1 cellular context compared by ENCODE assay signal in genomic region chr16:59633996-59634579, GRCh38.
TF ChIP-seq lines count a peak whose summit lies in the region.

No MANE protein-coding gene starts in this region.

TF ChIP-seq in WTC11, 78 proteins besides CTCF, POLR2A, EP300 and RAD21:
- TF ChIP-seq, protein P1, sequence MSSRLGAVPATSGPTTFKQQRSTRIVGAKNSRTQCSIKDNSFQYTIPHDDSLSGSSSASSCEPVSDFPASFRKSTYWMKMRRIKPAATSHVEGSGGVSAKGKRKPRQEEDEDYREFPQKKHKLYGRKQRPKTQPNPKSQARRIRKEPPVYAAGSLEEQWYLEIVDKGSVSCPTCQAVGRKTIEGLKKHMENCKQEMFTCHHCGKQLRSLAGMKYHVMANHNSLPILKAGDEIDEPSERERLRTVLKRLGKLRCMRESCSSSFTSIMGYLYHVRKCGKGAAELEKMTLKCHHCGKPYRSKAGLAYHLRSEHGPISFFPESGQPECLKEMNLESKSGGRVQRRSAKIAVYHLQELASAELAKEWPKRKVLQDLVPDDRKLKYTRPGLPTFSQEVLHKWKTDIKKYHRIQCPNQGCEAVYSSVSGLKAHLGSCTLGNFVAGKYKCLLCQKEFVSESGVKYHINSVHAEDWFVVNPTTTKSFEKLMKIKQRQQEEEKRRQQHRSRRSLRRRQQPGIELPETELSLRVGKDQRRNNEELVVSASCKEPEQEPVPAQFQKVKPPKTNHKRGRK (CRISPR knock-in tag; IDR thresholded peaks at IDR 0.05; ENCODE audit: borderline replicate concordance) = no peak
- TF ChIP-seq KAT7 (CRISPR knock-in tag; IDR thresholded peaks at IDR 0.05; ENCODE audit: borderline replicate concordance) = no peak
- no peak for TF ChIP-seq SOX15 (CRISPR knock-in tag; IDR thresholded peaks at IDR 0.05)
- TF ChIP-seq ATF6 (CRISPR knock-in tag; IDR thresholded peaks at IDR 0.05) = no peak
- TF ChIP-seq, protein P2, sequence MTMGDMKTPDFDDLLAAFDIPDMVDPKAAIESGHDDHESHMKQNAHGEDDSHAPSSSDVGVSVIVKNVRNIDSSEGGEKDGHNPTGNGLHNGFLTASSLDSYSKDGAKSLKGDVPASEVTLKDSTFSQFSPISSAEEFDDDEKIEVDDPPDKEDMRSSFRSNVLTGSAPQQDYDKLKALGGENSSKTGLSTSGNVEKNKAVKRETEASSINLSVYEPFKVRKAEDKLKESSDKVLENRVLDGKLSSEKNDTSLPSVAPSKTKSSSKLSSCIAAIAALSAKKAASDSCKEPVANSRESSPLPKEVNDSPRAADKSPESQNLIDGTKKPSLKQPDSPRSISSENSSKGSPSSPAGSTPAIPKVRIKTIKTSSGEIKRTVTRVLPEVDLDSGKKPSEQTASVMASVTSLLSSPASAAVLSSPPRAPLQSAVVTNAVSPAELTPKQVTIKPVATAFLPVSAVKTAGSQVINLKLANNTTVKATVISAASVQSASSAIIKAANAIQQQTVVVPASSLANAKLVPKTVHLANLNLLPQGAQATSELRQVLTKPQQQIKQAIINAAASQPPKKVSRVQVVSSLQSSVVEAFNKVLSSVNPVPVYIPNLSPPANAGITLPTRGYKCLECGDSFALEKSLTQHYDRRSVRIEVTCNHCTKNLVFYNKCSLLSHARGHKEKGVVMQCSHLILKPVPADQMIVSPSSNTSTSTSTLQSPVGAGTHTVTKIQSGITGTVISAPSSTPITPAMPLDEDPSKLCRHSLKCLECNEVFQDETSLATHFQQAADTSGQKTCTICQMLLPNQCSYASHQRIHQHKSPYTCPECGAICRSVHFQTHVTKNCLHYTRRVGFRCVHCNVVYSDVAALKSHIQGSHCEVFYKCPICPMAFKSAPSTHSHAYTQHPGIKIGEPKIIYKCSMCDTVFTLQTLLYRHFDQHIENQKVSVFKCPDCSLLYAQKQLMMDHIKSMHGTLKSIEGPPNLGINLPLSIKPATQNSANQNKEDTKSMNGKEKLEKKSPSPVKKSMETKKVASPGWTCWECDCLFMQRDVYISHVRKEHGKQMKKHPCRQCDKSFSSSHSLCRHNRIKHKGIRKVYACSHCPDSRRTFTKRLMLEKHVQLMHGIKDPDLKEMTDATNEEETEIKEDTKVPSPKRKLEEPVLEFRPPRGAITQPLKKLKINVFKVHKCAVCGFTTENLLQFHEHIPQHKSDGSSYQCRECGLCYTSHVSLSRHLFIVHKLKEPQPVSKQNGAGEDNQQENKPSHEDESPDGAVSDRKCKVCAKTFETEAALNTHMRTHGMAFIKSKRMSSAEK (CRISPR knock-in tag; IDR thresholded peaks at IDR 0.05; ENCODE audit: borderline replicate concordance) = no peak
- TF ChIP-seq AR (CRISPR knock-in tag; IDR thresholded peaks at IDR 0.05) = no peak
- TF ChIP-seq ZNF425 (CRISPR knock-in tag; conservative IDR thresholded peaks at IDR 0.05) = no peak
- TF ChIP-seq SMAD4 (CRISPR knock-in tag; IDR thresholded peaks at IDR 0.05) = no peak
- no peak for TF ChIP-seq ELF4 (CRISPR knock-in tag; IDR thresholded peaks at IDR 0.05; ENCODE audit: low read depth)
- TF ChIP-seq FOXK1 (CRISPR knock-in tag; IDR thresholded peaks at IDR 0.05) = no peak
